In genomic region chr3:103440539-103441113, GRCh38 we compare ENCODE assay signal across 8 cellular contexts.
DNase-seq lines count a peak whose midpoint lies in the region; ATAC-seq and TF ChIP-seq lines count a peak whose summit lies in the region.

No MANE protein-coding gene starts in this region.

- H3K27me3 Mint-ChIP-seq in Calu3 (ENCODE audit: unreplicated experiment): no peaks in the 10 kb centered on the region
- peaks cover 4% of the 10 kb centered on the region for H3K27me3 Mint-ChIP-seq in chondrocyte (ENCODE audit: low read depth)

- H3K27ac Mint-ChIP-seq in Calu3 (ENCODE audit: unreplicated experiment) (no peak overlapping the region), chondrocyte (ENCODE audit: unreplicated experiment) (no peak overlapping the region)

- no peaks in the 10 kb centered on the region for H3K27me3 ChIP-seq in left ventricle myocardium inferior (ENCODE audit: low read depth)

- H3K4me1 Mint-ChIP-seq in Calu3 (ENCODE audit: low read depth, unreplicated experiment): no peaks in the 10 kb centered on the region
- no peaks in the 10 kb centered on the region for H3K4me1 Mint-ChIP-seq in chondrocyte (ENCODE audit: low read depth)

- intact Hi-C loops in Calu3 (cut with micrococcal nuclease; ENCODE audit: unreplicated experiment) (no loop called here), left ventricle myocardium inferior (cut with micrococcal nuclease) (no loop called here)

- peaks cover 11% of the 10 kb centered on the region for H3K9me3 ChIP-seq in left ventricle myocardium inferior (replicated peaks)

- ATAC-seq in GM21367 (IDR thresholded peaks at IDR 0.05; ENCODE audit: unreplicated experiment) (peak; percentile 89), HG03571 (IDR thresholded peaks at IDR 0.05; ENCODE audit: unreplicated experiment) (peak; percentile 83)

- H3K9me3 Mint-ChIP-seq in Calu3 (ENCODE audit: low read depth, unreplicated experiment) (peaks cover 5% of the 10 kb centered on the region), chondrocyte (ENCODE audit: low read depth) (no peaks in the 10 kb centered on the region)

- CTCF ChIA-PET in Calu3 (lab: Charles Lee): interaction anchor here (0.7 kb wide), 1 partner anchor 445 kb away, joined by 3 read pairs; no protein-coding TSS in a partner anchor

- BruUV-seq in Calu3 (replicated peaks; lab: Mats Ljungman, UMichigan): no TSS peak

- no peaks in the 10 kb centered on the region for H3K36me3 ChIP-seq in left ventricle myocardium inferior

- H3K4me3 Mint-ChIP-seq in Calu3 (ENCODE audit: low read depth, unreplicated experiment) (no peak overlapping the region), chondrocyte (ENCODE audit: unreplicated experiment) (no peak overlapping the region)

- no peak overlapping the region for H3K27ac ChIP-seq in left ventricle myocardium inferior (replicated peaks)

- H3K4me1 ChIP-seq in left ventricle myocardium inferior: no peaks in the 10 kb centered on the region

- DNase-seq in Calu3: no peak
- DNase-seq in chondrocyte (ENCODE audit: low spot score): no peak
- no peak for DNase-seq in left ventricle myocardium inferior
- no peak for DNase-seq in ureter (ENCODE audit: low spot score)
- no peak for DNase-seq in NCI-H2227 treated with DMSO at 0.1 percent for 48 hours (lab: John Stamatoyannopoulos, UW)
- no peak for DNase-seq in inferior parietal cortex (ENCODE audit: extremely low spot score)

- TF ChIP-seq CTCF in Calu3 (IDR thresholded peaks at IDR 0.05; ENCODE audit: unreplicated experiment): peak; percentile 23
- TF ChIP-seq CTCF in chondrocyte (IDR thresholded peaks at IDR 0.05): peak; percentile 61
- TF ChIP-seq CTCF in left ventricle myocardium inferior (IDR thresholded peaks at IDR 0.05; ENCODE audit: borderline replicate concordance): no peak

- H3K4me3 ChIP-seq in left ventricle myocardium inferior: no peak overlapping the region

- no peaks in the 10 kb centered on the region for H3K36me3 Mint-ChIP-seq in Calu3 (ENCODE audit: insufficient read depth, unreplicated experiment)
- no peaks in the 10 kb centered on the region for H3K36me3 Mint-ChIP-seq in chondrocyte (ENCODE audit: low read depth)
